ENCODE assay signal across 24 cellular contexts in the genomic region with DNA sequence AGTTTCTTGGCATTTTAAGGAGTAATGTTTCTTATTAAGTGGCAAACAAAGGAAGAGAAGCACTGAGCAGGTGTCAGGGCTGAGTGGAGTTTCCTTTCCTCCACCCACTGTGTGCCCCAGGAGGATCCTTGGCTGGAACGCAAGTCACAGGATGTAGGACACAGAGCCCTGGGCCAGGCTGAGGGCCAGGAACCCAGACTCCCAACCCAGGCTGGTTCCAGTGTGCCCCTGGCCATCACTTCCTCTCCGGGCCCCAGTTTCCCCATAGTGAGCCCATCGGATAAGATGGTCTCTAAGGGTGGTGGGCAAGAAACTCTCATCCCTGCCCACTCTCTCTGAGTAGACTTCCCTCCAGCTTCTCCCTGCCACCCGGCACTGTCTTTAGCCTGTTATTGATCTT. TPM values are rescaled to one million over a fixed set of nuclear protein-coding genes. Genes with fewer than 3 reads are reported as not detected.
DNase-seq lines count a peak whose midpoint lies in the region; ATAC-seq, FAIRE-seq and TF ChIP-seq lines count a peak whose summit lies in the region.
"Had no signal": no experiment of that assay in that cellular context is flagged by ENCODE, and none has a peak within 500 bp of the region (broad histone marks: within the 10 kb centered on the region; RNA-seq: fewer than 3 reads in every experiment).

No MANE protein-coding gene starts in this region.

- H3K27ac Mint-ChIP-seq in mesothelial cell of epicardium: no peak overlapping the region
- H3K27ac Mint-ChIP-seq: CD4-positive, CD25-positive, alpha-beta regulatory T cell; CD8-positive, alpha-beta T cell; GM23338; HFFc6 had no signal

- 91% methylated on average over 4 of the region's 4 CpGs; no CpG with 5 or more reads in 1 of the 2 experiments for WGBS in H1 (ENCODE audit: extremely low coverage in 1 of 2, insufficient coverage in 1 of 2, insufficient read length in 1 of 2, insufficient replicate concordance in 2 of 2, low coverage in 1 of 2, low lambda C conversion rate in 2 of 2, missing lambda C conversion rate in 1 of 2), 2 experiments

- H3K27ac ChIP-seq in BLaER1 treated with 17β-estradiol and CSF1 and Interleukin-3, amounts not matched to agents 10 nM and 100 nM: no peak overlapping the region
- no peak overlapping the region for H3K27ac ChIP-seq in H1 (ENCODE audit: low read depth, low read length)
- H3K27ac ChIP-seq in osteoblast (ENCODE audit: low read depth, low read length): no peak overlapping the region
- H3K27ac ChIP-seq in tibial artery: no peak overlapping the region
- H3K27ac ChIP-seq: A549, C4-2B had no signal

- no peak for TF ChIP-seq CTCF in H1 (IDR thresholded peaks at IDR 0.05; ENCODE audit: control extremely low read depth in 1 of 3, insufficient read depth in 1 of 3, low read depth in 1 of 3, low read length in 3 of 3)
- TF ChIP-seq CTCF in osteoblast (IDR thresholded peaks at IDR 0.05; ENCODE audit: extremely low read depth, low read depth, low read length): no peak
- TF ChIP-seq CTCF in tibial artery (IDR thresholded peaks at IDR 0.05): no peak
- no peak for TF ChIP-seq CTCF in mesothelial cell of epicardium (IDR thresholded peaks at IDR 0.05; ENCODE audit: unreplicated experiment)

- no peak overlapping the region for H3K14ac ChIP-seq in H1 (ENCODE audit: insufficient read length)

- no peak overlapping the region for H3K9ac ChIP-seq in BLaER1 treated with 17β-estradiol and CSF1 and Interleukin-3, amounts not matched to agents 10 nM and 100 nM
- no peak overlapping the region for H3K9ac ChIP-seq in H1 (replicated peaks in 1 of 4; ENCODE audit: extremely low read depth in 1 of 4, low read depth in 3 of 4, low read length in 3 of 4)

- H3K36me3 Mint-ChIP-seq in mesothelial cell of epicardium: no peaks in the 10 kb centered on the region
- H3K36me3 Mint-ChIP-seq: CD4-positive, CD25-positive, alpha-beta regulatory T cell; CD8-positive, alpha-beta T cell had no signal

- H2AFZ ChIP-seq in H1 (ENCODE audit: low read length): no peak overlapping the region
- H2AFZ ChIP-seq in osteoblast (ENCODE audit: low read length): no peak overlapping the region
- H2AFZ ChIP-seq: GM23338 had no signal

- H3K23me2 ChIP-seq in H1 (ENCODE audit: low read depth, low read length): no peaks in the 10 kb centered on the region

- H2BK5ac ChIP-seq in H1 (ENCODE audit: low read depth, low read length): no peak overlapping the region

- no peak overlapping the region for H3K4me3 ChIP-seq in BLaER1 treated with 17β-estradiol and CSF1 and Interleukin-3, amounts not matched to agents 10 nM and 100 nM
- H3K4me3 ChIP-seq in H1 (ENCODE audit: extremely low read depth in 1 of 4, insufficient read depth in 2 of 4, low read depth in 3 of 4, low read length in 4 of 4) (no peak overlapping the region), osteoblast (ENCODE audit: insufficient read depth, low read length) (no peak overlapping the region), tibial artery (no peak overlapping the region)
- H3K4me3 ChIP-seq: A549, GM12878, GM23338, HAP-1 had no signal

- TF ChIP-seq RAD21 in H1 (IDR thresholded peaks at IDR 0.05 in 1 of 2, conservative IDR thresholded peaks at IDR 0.05 in 1 of 2; ENCODE audit: low read depth in 2 of 2, low read length in 2 of 2): no peak

- FAIRE-seq in H1 (lab: Jason Lieb, UNC): no peak
- FAIRE-seq: A549, G401.6, H54 had no signal

- no peak overlapping the region for H2AK5ac ChIP-seq in H1 (ENCODE audit: low read depth, low read length)

- no peaks in the 10 kb centered on the region for H3K36me3 ChIP-seq in BLaER1 treated with 17β-estradiol and CSF1 and Interleukin-3, amounts not matched to agents 10 nM and 100 nM
- H3K36me3 ChIP-seq in H1 (ENCODE audit: control insufficient read depth in 2 of 4, insufficient read depth in 4 of 4, low read length in 3 of 4) (no peaks in the 10 kb centered on the region), osteoblast (ENCODE audit: insufficient read depth, low read length) (no peaks in the 10 kb centered on the region), tibial artery (no peaks in the 10 kb centered on the region)
- H3K36me3 ChIP-seq: BE2C, HAP-1 had no signal

- H3K4me2 ChIP-seq in BLaER1 treated with 17β-estradiol and CSF1 and Interleukin-3, amounts not matched to agents 10 nM and 100 nM: peak overlapping the region; percentile 28 to 78 (median 68); a peak in 20 of 22 replicates
- H3K4me2 ChIP-seq in H1 (ENCODE audit: insufficient read depth in 1 of 2, low read depth in 2 of 2, low read length in 2 of 2) (no peak overlapping the region), osteoblast (ENCODE audit: insufficient read depth, low read length) (no peak overlapping the region)
- H3K4me2 ChIP-seq: A549, GM23338 had no signal

- H4K5ac ChIP-seq in H1 (ENCODE audit: insufficient read length, low read depth, low read length): no peak overlapping the region

- peaks cover 0 to 23% (median 16%) of the 10 kb centered on the region in 11 experiments; a peak in 14 of 22 replicates for H3K27me3 ChIP-seq in BLaER1 treated with 17β-estradiol and CSF1 and Interleukin-3, amounts not matched to agents 10 nM and 100 nM
- H3K27me3 ChIP-seq in H1 (replicated peaks in 1 of 4; ENCODE audit: control insufficient read depth in 3 of 4, extremely low read depth in 1 of 4, insufficient read depth in 3 of 4, low read length in 3 of 4) (no peaks in the 10 kb centered on the region; a peak in 1 of 7 replicates), osteoblast (ENCODE audit: insufficient read depth, low read length) (peaks cover 11% of the 10 kb centered on the region), tibial artery (peaks cover 0 to 7% of the 10 kb centered on the region in 2 donors)
- H3K27me3 ChIP-seq: BE2C had no signal

- H2BK120ac ChIP-seq in H1 (replicated peaks; ENCODE audit: low read depth, low read length): no peak overlapping the region

- H3K18ac ChIP-seq in H1 (ENCODE audit: extremely low read depth, low read length): no peak overlapping the region

- no peak overlapping the region for H2BK20ac ChIP-seq in H1 (ENCODE audit: low read length)

- DNase-seq in H1 (ENCODE audit: low read depth in 1 of 2, low spot score in 2 of 2) (no peak), osteoblast (ENCODE audit: insufficient read length, low spot score, missing footprints) (peak; percentile 77), GM03348 (ENCODE audit: low spot score) (no peak), tibial artery (no peak), mesothelial cell of epicardium (ENCODE audit: low spot score in 2 of 2, unreplicated experiment in 2 of 2) (no peak)
- DNase-seq: 8988T; ACHN; AML-193; BE2C; CD4-positive, CD25-positive, alpha-beta regulatory T cell; CD8-positive, alpha-beta T cell; DMS153; DND-41; HFFc6 had no signal

- no peak for TF ChIP-seq EP300 in H1 (IDR thresholded peaks at IDR 0.05; ENCODE audit: borderline replicate concordance in 1 of 2, low read depth in 2 of 2, low read length in 2 of 2)

- no peaks in the 10 kb centered on the region for H3K9me3 Mint-ChIP-seq in mesothelial cell of epicardium
- H3K9me3 Mint-ChIP-seq: CD8-positive, alpha-beta T cell; GM23338; HFFc6 had no signal

- no peaks in the 10 kb centered on the region for H3K27me3 Mint-ChIP-seq in mesothelial cell of epicardium (ENCODE audit: low read depth)

- H2BK15ac ChIP-seq in H1 (ENCODE audit: low read length): peak overlapping the region; percentile 25; the same call in 1 of the 2 replicates

- H3K9me3 ChIP-seq in BLaER1 treated with 17β-estradiol and CSF1 and Interleukin-3, amounts not matched to agents 10 nM and 100 nM (replicated peaks in 1 of 11): no peaks in the 10 kb centered on the region
- H3K9me3 ChIP-seq in H1 (ENCODE audit: insufficient read depth in 2 of 2, low read depth in 1 of 2, low read length in 1 of 2) (no peaks in the 10 kb centered on the region), osteoblast (ENCODE audit: low read depth, low read length) (no peaks in the 10 kb centered on the region), tibial artery (no peaks in the 10 kb centered on the region)
- H3K9me3 ChIP-seq: A549, BE2C, Caco-2, HAP-1 had no signal

- no peak overlapping the region for H3K23ac ChIP-seq in H1 (ENCODE audit: insufficient read length)

- no peak overlapping the region for H3K56ac ChIP-seq in H1 (replicated peaks; ENCODE audit: insufficient read length, low read depth, low read length)

- H3K79me2 ChIP-seq in H1 (ENCODE audit: control insufficient read depth in 1 of 2, insufficient read depth in 2 of 2, low read length in 2 of 2): no peaks in the 10 kb centered on the region
- no peaks in the 10 kb centered on the region for H3K79me2 ChIP-seq in osteoblast (ENCODE audit: insufficient read depth, low read length)

- POLR2A ChIA-PET in H1 (lab: Charles Lee; ENCODE audit: partially characterized antibody): interaction anchor here (1.2 kb wide), 1 partner anchor 11 kb away, joined by 3 read pairs; no protein-coding TSS in a partner anchor

- intact Hi-C loops in tibial artery (cut with DNase I; ENCODE audit: low total_unique reads): no loop called here

- no peak overlapping the region for H3K4ac ChIP-seq in H1 (replicated peaks; ENCODE audit: insufficient read length, low read depth, low read length)

- no peak overlapping the region; the same call in 1 of the 2 replicates for H4K8ac ChIP-seq in H1 (ENCODE audit: extremely low read depth, insufficient read depth, low read length)

- H4K91ac ChIP-seq in H1 (replicated peaks; ENCODE audit: insufficient read length, low read length): no peak overlapping the region

- H4K20me1 ChIP-seq in BLaER1 treated with 17β-estradiol and CSF1 and Interleukin-3, amounts not matched to agents 10 nM and 100 nM: peaks cover 0 to 23% (median 0%) of the 10 kb centered on the region in 11 experiments; a peak in 6 of 22 replicates
- H4K20me1 ChIP-seq in H1 (replicated peaks in 1 of 2; ENCODE audit: control insufficient read depth in 1 of 2, insufficient read depth in 2 of 2, low read length in 2 of 2) (no peaks in the 10 kb centered on the region), osteoblast (ENCODE audit: insufficient read depth, low read length) (no peaks in the 10 kb centered on the region)

- no peak overlapping the region for H3K4me3 Mint-ChIP-seq in mesothelial cell of epicardium
- H3K4me3 Mint-ChIP-seq: CD4-positive, CD25-positive, alpha-beta regulatory T cell; CD8-positive, alpha-beta T cell; GM23338; HFFc6 had no signal

- H2BK12ac ChIP-seq in H1 (ENCODE audit: low read depth, low read length): no peak overlapping the region

- CTCF ChIA-PET in H1 (lab: Charles Lee; ENCODE audit: partially characterized antibody): interaction anchor here (0.6 to 21.8 kb wide), 11 partner anchors 9 to 348 kb away, joined by 3 to 342 read pairs (median 36); a partner anchor contains a TSS

- no peak for ATAC-seq in HG03095 (IDR thresholded peaks at IDR 0.05; ENCODE audit: unreplicated experiment)
- ATAC-seq: CD8-positive, alpha-beta T cell had no signal

- H3K4me1 ChIP-seq in BLaER1 treated with 17β-estradiol and CSF1 and Interleukin-3, amounts not matched to agents 10 nM and 100 nM: peaks cover 25 to 33% (median 28%) of the 10 kb centered on the region in 10 experiments
- H3K4me1 ChIP-seq in H1 (replicated peaks in 1 of 4; ENCODE audit: control insufficient read depth in 3 of 4, insufficient read depth in 4 of 4, low read length in 3 of 4) (peaks cover 0 to 2% (median 0%) of the 10 kb centered on the region in 4 experiments; a peak in 1 of 7 replicates), osteoblast (ENCODE audit: insufficient read depth, low read length) (no peaks in the 10 kb centered on the region), tibial artery (no peaks in the 10 kb centered on the region)
- H3K4me1 ChIP-seq: A549, Caco-2, HAP-1 had no signal

- no peaks in the 10 kb centered on the region for H3K79me1 ChIP-seq in H1 (ENCODE audit: low read depth, low read length)

- peaks cover 5% of the 10 kb centered on the region for H3K4me1 Mint-ChIP-seq in mesothelial cell of epicardium
- H3K4me1 Mint-ChIP-seq: CD4-positive, CD25-positive, alpha-beta regulatory T cell had no signal

- TF ChIP-seq POLR2A in H1 (IDR thresholded peaks at IDR 0.05; ENCODE audit: control extremely low read depth in 1 of 2, low read depth in 2 of 2, low read length in 2 of 2): no peak

RNA-seq across cellular contexts. Expression of a gene that starts 45.3 kb away (rescaled TPM):
- not detected in 2 replicates for total RNA-seq in H1 (2021; fragmentation: NEBNext Ultra II Directional; extraction: Animal tissue kit (Norgen Biotek cat#: 25700))
- polyA plus RNA-seq in H1 (2011; rRNA removed): 0.17 and 0.30 TPM in 2 replicates
- 0.32 TPM for polyA plus RNA-seq in H1 (2011; cell fraction: cytosol; rRNA removed)
- polyA plus RNA-seq in H1 (2011; cell fraction: nucleus; rRNA removed): 0.37 TPM
- polyA plus RNA-seq in H1 (2012, experiment 1 of 2): 0.19 to 0.85 TPM (median 0.46 TPM) in 4 replicates
- 0.45 TPM for polyA plus RNA-seq in H1 (2012, experiment 2 of 2)
- 0.20 TPM for polyA plus RNA-seq in H1 (2013, experiment 1 of 2)
- 0.11 TPM for polyA plus RNA-seq in H1 (2013, experiment 2 of 2)
- 0.44 TPM in 1 of 2 replicates, not detected in the other for polyA minus RNA-seq in H1 (2011; rRNA and poly(A)+ RNA removed)
- polyA minus RNA-seq in H1 (2011; cell fraction: cytosol; rRNA and poly(A)+ RNA removed): not detected
- polyA minus RNA-seq in H1 (2011; cell fraction: nucleus; rRNA and poly(A)+ RNA removed): not detected
- total RNA-seq in osteoblast: not detected in 2 replicates
- total RNA-seq in mesothelial cell of epicardium: 2.5 to 4.1 TPM (median 3.2 TPM) in 3 replicates
- total RNA-seq: Caco-2; CD4-positive, CD25-positive, alpha-beta regulatory T cell; CD8-positive, alpha-beta T cell; GM12878; GM23338; HFFc6 had no signal
- polyA plus RNA-seq: GM12878 had no signal

RNA-seq across cellular contexts. Expression of a gene that starts 49.6 kb away (rescaled TPM):
- total RNA-seq in H1 (2021; fragmentation: NEBNext Ultra II Directional; extraction: Animal tissue kit (Norgen Biotek cat#: 25700)): 15.5 and 16.6 TPM in 2 replicates
- polyA plus RNA-seq in H1 (2011; rRNA removed): 5.0 and 6.4 TPM in 2 replicates
- polyA plus RNA-seq in H1 (2011; cell fraction: cytosol; rRNA removed): 11.4 TPM
- 26.1 TPM for polyA plus RNA-seq in H1 (2011; cell fraction: nucleus; rRNA removed)
- polyA plus RNA-seq in H1 (2012, experiment 1 of 2): 11.5 to 16.1 TPM (median 13.6 TPM) in 4 replicates
- 1.7 TPM for polyA plus RNA-seq in H1 (2012, experiment 2 of 2)
- polyA plus RNA-seq in H1 (2013, experiment 1 of 2): 16.7 TPM
- polyA plus RNA-seq in H1 (2013, experiment 2 of 2): 14.5 TPM
- polyA minus RNA-seq in H1 (2011; rRNA and poly(A)+ RNA removed): 13.4 and 13.5 TPM in 2 replicates
- 11.4 TPM for polyA minus RNA-seq in H1 (2011; cell fraction: cytosol; rRNA and poly(A)+ RNA removed)
- 46.2 TPM for polyA minus RNA-seq in H1 (2011; cell fraction: nucleus; rRNA and poly(A)+ RNA removed)
- total RNA-seq in osteoblast (not detected in 2 replicates), mesothelial cell of epicardium (1.9 to 2.4 TPM (median 2.1 TPM) in 3 replicates)
- total RNA-seq: Caco-2, HFFc6 had no signal

Comparison
In these comparisons a context has a peak if more than half of its experiments do, and no peak if none do; other contexts are left out.
1. H3K4me2 ChIP-seq: peak in BLaER1 treated with 17β-estradiol and CSF1 and Interleukin-3, amounts not matched to agents 10 nM and 100 nM (11 of 11); none in H1 (0 of 2) and osteoblast (single experiment).